ENCODE assay signal across 1 cellular context in the genomic region with DNA sequence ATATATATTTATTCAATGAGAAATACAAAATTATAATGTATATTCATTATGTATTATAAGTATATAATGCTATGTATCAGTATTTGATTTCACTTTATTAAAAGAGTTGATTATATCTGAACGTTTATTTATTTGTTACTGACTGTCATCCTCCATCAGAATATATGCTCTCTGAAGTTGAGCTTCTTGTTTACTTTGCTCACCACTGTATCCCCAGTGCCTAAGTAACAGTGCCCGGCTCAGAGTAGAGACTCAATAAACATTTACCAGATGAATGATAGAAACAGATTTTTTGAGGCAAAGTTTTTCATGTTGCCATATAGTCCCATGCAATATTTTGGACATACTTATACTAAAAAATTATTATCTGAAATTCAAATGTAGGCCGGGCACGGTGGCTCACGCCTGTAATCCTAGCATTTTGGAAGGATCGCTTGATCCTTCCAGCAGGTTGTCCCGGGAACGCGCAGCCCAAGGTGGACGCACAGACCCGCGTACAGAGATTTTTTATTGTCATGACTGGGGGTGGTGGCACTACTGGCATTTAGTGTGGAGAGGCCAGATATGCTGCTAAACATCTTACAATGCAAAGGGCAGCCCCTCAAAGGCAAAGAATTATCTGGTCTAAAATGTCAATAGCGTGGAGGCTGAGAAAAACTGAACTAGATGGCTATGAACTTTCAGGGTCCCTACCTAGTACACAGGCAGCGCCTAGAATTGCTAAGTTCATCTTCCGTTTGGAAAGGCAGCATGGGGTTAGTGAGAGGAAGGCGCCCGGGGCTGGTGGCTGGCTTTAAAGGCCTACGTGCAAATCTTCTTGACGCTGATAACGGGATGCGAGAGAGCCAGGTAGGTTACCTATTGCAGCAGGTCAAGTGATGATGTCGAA.
TF ChIP-seq lines count a peak whose summit lies in the region.

No MANE protein-coding gene starts in this region.

TF ChIP-seq in GM12878, 131 proteins besides CTCF, POLR2A, EP300 and RAD21:
- 0 out of 2 replicates have a peak, but pooled peaks have one; percentile 3 for TF ChIP-seq CBX5 (IDR thresholded peaks at IDR 0.05; ENCODE audit: low read depth)
- no peak for TF ChIP-seq RBBP5 (conservative IDR thresholded peaks at IDR 0.05)
